In genomic region chr4:32488690-32489089, GRCh38 we compare ENCODE assay signal across 20 cellular contexts.
"Had no signal": no experiment of that assay in that cellular context is flagged by ENCODE, and none has a peak within 500 bp of the region (broad histone marks: within the 10 kb centered on the region; RNA-seq: fewer than 3 reads in every experiment).

No MANE protein-coding gene starts in this region.

- H3K36me3 ChIP-seq: lower lobe of right lung, sigmoid colon, spleen, thoracic aorta, upper lobe of left lung had no signal

- H3K27ac ChIP-seq: dorsolateral prefrontal cortex, lower lobe of right lung, sigmoid colon, spleen, thoracic aorta, upper lobe of left lung had no signal

- H3K9me3 ChIP-seq: lower lobe of right lung, sigmoid colon, spleen, thoracic aorta, upper lobe of left lung had no signal

- ATAC-seq: activated CD8-positive, alpha-beta T cell treated with anti-CD3 and anti-CD28 coated beads for 36 hours; activated naive CD8-positive, alpha-beta T cell treated with anti-CD3 and anti-CD28 coated beads, Interleukin-2, amount 50 U/mL, for 24 hours; left colon; lower lobe of right lung; stimulated activated memory B cell treated with anti-CD40 and anti-IgM and Interleukin-4, amounts not matched to agents 10 μg/mL and 1 μg/mL and 100 μg/mL, for 72 hours had no signal

- H3K4me3 ChIP-seq: dorsolateral prefrontal cortex, lower lobe of right lung, sigmoid colon, spleen, thoracic aorta, upper lobe of left lung had no signal

- DNase-seq: activated CD4-positive, alpha-beta T cell treated with anti-CD3 and anti-CD28 coated beads, Interleukin-2, amount 10 ng/mL, durations not matched to agents 24 days and 14 days; activated CD4-positive, CD25-positive, alpha-beta regulatory T cell; activated CD8-positive, alpha-beta T cell treated with anti-CD3 and anti-CD28 coated beads for 36 hours; activated naive CD4-positive, alpha-beta T cell treated with anti-CD3 and anti-CD28 coated beads for 36 hours; activated naive CD8-positive, alpha-beta T cell treated with anti-CD3 and anti-CD28 coated beads, Interleukin-2, amount 50 U/mL, for 24 hours; activated T-cell treated with anti-CD3 and anti-CD28 coated beads, Interleukin-2, amount 50 U/mL, for 24 hours; caudate nucleus; dorsolateral prefrontal cortex; left colon; lower lobe of right lung; nephron progenitor cell; nucleus accumbens; sigmoid colon; spleen; stimulated activated CD4-positive, alpha-beta T cell treated with anti-CD3 and anti-CD28 coated beads, Interleukin-4, amount 100 ng/mL, for 4 hours; T-helper 1 cell; T-helper 9 cell; upper lobe of left lung had no signal

- H3K27me3 ChIP-seq: dorsolateral prefrontal cortex, sigmoid colon, spleen, upper lobe of left lung had no signal

- H3K4me1 ChIP-seq: lower lobe of right lung, sigmoid colon, spleen, upper lobe of left lung had no signal
